In genomic region chr9:22718653-22719052, GRCh38 we compare ENCODE assay signal across 28 cellular contexts.
DNase-seq lines count a peak whose midpoint lies in the region; ATAC-seq, FAIRE-seq and TF ChIP-seq lines count a peak whose summit lies in the region.
"Had no signal": no experiment of that assay in that cellular context is flagged by ENCODE, and none has a peak within 500 bp of the region (broad histone marks: within the 10 kb centered on the region; RNA-seq: fewer than 3 reads in every experiment).

No MANE protein-coding gene starts in this region.

- H3K27me3 ChIP-seq in RWPE2 (ENCODE audit: insufficient read depth, poor library complexity, severe bottlenecking), result peaks cover 3% of the 10 kb centered on the region
- H3K27me3 ChIP-seq in smooth muscle cell (ENCODE audit: low read depth), result no peaks in the 10 kb centered on the region
- no peaks in the 10 kb centered on the region for H3K27me3 ChIP-seq in gastrocnemius medialis
- H3K27me3 ChIP-seq: breast epithelium, SJCRH30, spleen had no signal

- H3K4me1 Mint-ChIP-seq in activated CD8-positive, alpha-beta T cell treated with anti-CD3 and anti-CD28 coated beads for 36 hours (ENCODE audit: low read depth), result no peaks in the 10 kb centered on the region
- H3K4me1 Mint-ChIP-seq in activated CD8-positive, alpha-beta T cell treated with anti-CD3 and anti-CD28 coated beads, Interleukin-2, amount 10 ng/mL, durations not matched to agents 7 days and 5 days (ENCODE audit: low read depth), result no peaks in the 10 kb centered on the region
- H3K4me1 Mint-ChIP-seq: activated CD4-positive, alpha-beta T cell treated with anti-CD3 and anti-CD28 coated beads for 36 hours; memory B cell; stimulated activated effector memory CD8-positive, alpha-beta T cell treated with anti-CD3 and anti-CD28 coated beads, Interleukin-12 subunit alpha, Interleukin-12 subunit beta, amount 100 ng/mL, for 72 hours had no signal

- no peaks in the 10 kb centered on the region for H3K27me3 Mint-ChIP-seq in activated CD8-positive, alpha-beta T cell treated with anti-CD3 and anti-CD28 coated beads for 36 hours
- H3K27me3 Mint-ChIP-seq in activated CD8-positive, alpha-beta T cell treated with anti-CD3 and anti-CD28 coated beads, Interleukin-2, amount 10 ng/mL, durations not matched to agents 7 days and 5 days (ENCODE audit: low read depth), result no peaks in the 10 kb centered on the region
- H3K27me3 Mint-ChIP-seq: activated CD4-positive, alpha-beta T cell treated with anti-CD3 and anti-CD28 coated beads for 36 hours; activated T-cell treated with anti-CD3 and anti-CD28 coated beads, Interleukin-2, amount 50 U/mL, for 24 hours; memory B cell had no signal

- H3K27ac ChIP-seq in RWPE2 (ENCODE audit: poor library complexity, severe bottlenecking) (no peak overlapping the region), smooth muscle cell (ENCODE audit: low read depth) (no peak overlapping the region), gastrocnemius medialis (no peak overlapping the region)
- H3K27ac ChIP-seq: A549, breast epithelium, coronary artery, SJCRH30, spleen had no signal

- H4K20me1 ChIP-seq in smooth muscle cell (ENCODE audit: low read depth), result no peaks in the 10 kb centered on the region

- DNase-seq in activated CD8-positive, alpha-beta T cell treated with anti-CD3 and anti-CD28 coated beads for 36 hours, result no peak
- no peak for DNase-seq in activated CD8-positive, alpha-beta T cell treated with anti-CD3 and anti-CD28 coated beads, Interleukin-2, amount 10 ng/mL, durations not matched to agents 7 days and 5 days
- no peak for DNase-seq in RWPE2 (ENCODE audit: low spot score)
- DNase-seq in frontal cortex (ENCODE audit: low spot score in 2 of 2), result no peak
- DNase-seq in smooth muscle cell (lab: John Stamatoyannopoulos, UW; ENCODE audit: unreplicated experiment), result no peak
- no peak for DNase-seq in gastrocnemius medialis
- DNase-seq: activated CD4-positive, alpha-beta T cell treated with anti-CD3 and anti-CD28 coated beads for 36 hours; activated T-cell treated with anti-CD3 and anti-CD28 coated beads, Interleukin-2, amount 50 U/mL, for 24 hours; DND-41; IMR-90; NCI-H1105; NCI-H2029 treated with DMSO at 0.1 percent for 48 hours; nucleus accumbens; retina; SJCRH30; spleen; stimulated activated CD4-positive, alpha-beta T cell treated with anti-CD3 and anti-CD28 coated beads, Interleukin-2, amount 100 ng/mL, for 48 hours had no signal

- H2AFZ ChIP-seq in smooth muscle cell (ENCODE audit: low read depth), result no peak overlapping the region

- peak; percentile 48 for FAIRE-seq in frontal cortex (lab: Jason Lieb, UNC)
- FAIRE-seq: A549, GM12891, GM19239, urothelium cell line had no signal

- TF ChIP-seq CTCF in activated CD8-positive, alpha-beta T cell treated with anti-CD3 and anti-CD28 coated beads for 36 hours (IDR thresholded peaks at IDR 0.05), result peak; percentile 15
- TF ChIP-seq CTCF in RWPE2 (IDR thresholded peaks at IDR 0.05; ENCODE audit: poor library complexity, severe bottlenecking) (peak; percentile 41), smooth muscle cell (IDR thresholded peaks at IDR 0.05; ENCODE audit: borderline replicate concordance, insufficient read depth, poor library complexity, severe bottlenecking) (peak; percentile 50), gastrocnemius medialis (IDR thresholded peaks at IDR 0.05 in 4 of 5, conservative IDR thresholded peaks at IDR 0.05 in 1 of 5) (no peak)

- no peaks in the 10 kb centered on the region for H3K36me3 ChIP-seq in RWPE2 (ENCODE audit: low read depth)
- no peaks in the 10 kb centered on the region for H3K36me3 ChIP-seq in smooth muscle cell (ENCODE audit: low read depth)
- no peaks in the 10 kb centered on the region for H3K36me3 ChIP-seq in gastrocnemius medialis
- H3K36me3 ChIP-seq: breast epithelium, SJCRH30, spleen had no signal

- H3F3A ChIP-seq in smooth muscle cell (ENCODE audit: low read depth), result no peaks in the 10 kb centered on the region

- H3K9me3 ChIP-seq in RWPE2 (ENCODE audit: severe bottlenecking) (no peaks in the 10 kb centered on the region), smooth muscle cell (replicated peaks; ENCODE audit: low read depth) (no peaks in the 10 kb centered on the region), gastrocnemius medialis (peaks cover 0 to 3% (median 0%) of the 10 kb centered on the region in 3 donors)
- H3K9me3 ChIP-seq: A549, breast epithelium, SJCRH30 had no signal

- CTCF ChIA-PET in activated CD8-positive, alpha-beta T cell treated with anti-CD3 and anti-CD28 coated beads for 36 hours (lab: Charles Lee), result no interaction called here
- CTCF ChIA-PET in activated CD8-positive, alpha-beta T cell treated with anti-CD3 and anti-CD28 coated beads, Interleukin-2, amount 10 ng/mL, durations not matched to agents 7 days and 5 days (lab: Charles Lee), result no interaction called here

- no peak overlapping the region for H3K4me2 ChIP-seq in smooth muscle cell
- H3K4me2 ChIP-seq: A549 had no signal

- intact Hi-C loops in activated CD8-positive, alpha-beta T cell treated with anti-CD3 and anti-CD28 coated beads for 36 hours (cut with micrococcal nuclease), result no loop called here
- intact Hi-C loops in gastrocnemius medialis (cut with DNase I; ENCODE audit: low total_unique reads), result no loop called here

- POLR2A ChIA-PET in activated CD8-positive, alpha-beta T cell treated with anti-CD3 and anti-CD28 coated beads for 36 hours (lab: Charles Lee), result no interaction called here
- POLR2A ChIA-PET in activated CD8-positive, alpha-beta T cell treated with anti-CD3 and anti-CD28 coated beads, Interleukin-2, amount 10 ng/mL, durations not matched to agents 7 days and 5 days (lab: Charles Lee), result no interaction called here

- 51% methylated on average over 1 of the region's 1 CpG for WGBS in smooth muscle cell (ENCODE audit: low lambda C conversion rate)

- H3K36me3 Mint-ChIP-seq in activated CD8-positive, alpha-beta T cell treated with anti-CD3 and anti-CD28 coated beads for 36 hours (ENCODE audit: low read depth), result no peaks in the 10 kb centered on the region
- no peaks in the 10 kb centered on the region for H3K36me3 Mint-ChIP-seq in activated CD8-positive, alpha-beta T cell treated with anti-CD3 and anti-CD28 coated beads, Interleukin-2, amount 10 ng/mL, durations not matched to agents 7 days and 5 days (ENCODE audit: low read depth)
- H3K36me3 Mint-ChIP-seq: memory B cell; stimulated activated effector memory CD8-positive, alpha-beta T cell treated with anti-CD3 and anti-CD28 coated beads, Interleukin-12 subunit alpha, Interleukin-12 subunit beta, amount 100 ng/mL, for 72 hours had no signal

- no peak for TF ChIP-seq POLR2A in gastrocnemius medialis (IDR thresholded peaks at IDR 0.05)

- H3K9me3 Mint-ChIP-seq in activated CD8-positive, alpha-beta T cell treated with anti-CD3 and anti-CD28 coated beads for 36 hours, result peaks cover 4% of the 10 kb centered on the region
- H3K9me3 Mint-ChIP-seq in activated CD8-positive, alpha-beta T cell treated with anti-CD3 and anti-CD28 coated beads, Interleukin-2, amount 10 ng/mL, durations not matched to agents 7 days and 5 days (ENCODE audit: insufficient read depth), result no peaks in the 10 kb centered on the region

- no peak overlapping the region for H3K4me3 Mint-ChIP-seq in activated CD8-positive, alpha-beta T cell treated with anti-CD3 and anti-CD28 coated beads for 36 hours
- H3K4me3 Mint-ChIP-seq in activated CD8-positive, alpha-beta T cell treated with anti-CD3 and anti-CD28 coated beads, Interleukin-2, amount 10 ng/mL, durations not matched to agents 7 days and 5 days, result no peak overlapping the region
- H3K4me3 Mint-ChIP-seq: activated CD4-positive, alpha-beta T cell treated with anti-CD3 and anti-CD28 coated beads for 36 hours; activated T-cell treated with anti-CD3 and anti-CD28 coated beads, Interleukin-2, amount 50 U/mL, for 24 hours; memory B cell; stimulated activated effector memory CD8-positive, alpha-beta T cell treated with anti-CD3 and anti-CD28 coated beads, Interleukin-12 subunit alpha, Interleukin-12 subunit beta, amount 100 ng/mL, for 72 hours had no signal

- H3K4me3 ChIP-seq in RWPE2 (ENCODE audit: severe bottlenecking) (no peak overlapping the region), smooth muscle cell (no peak overlapping the region), gastrocnemius medialis (no peak overlapping the region)
- H3K4me3 ChIP-seq: A549, breast epithelium, coronary artery, SJCRH30, spleen had no signal

- no peak overlapping the region for H3K27ac Mint-ChIP-seq in activated CD8-positive, alpha-beta T cell treated with anti-CD3 and anti-CD28 coated beads for 36 hours
- H3K27ac Mint-ChIP-seq in activated CD8-positive, alpha-beta T cell treated with anti-CD3 and anti-CD28 coated beads, Interleukin-2, amount 10 ng/mL, durations not matched to agents 7 days and 5 days, result no peak overlapping the region
- H3K27ac Mint-ChIP-seq: activated CD4-positive, alpha-beta T cell treated with anti-CD3 and anti-CD28 coated beads for 36 hours; activated T-cell treated with anti-CD3 and anti-CD28 coated beads, Interleukin-2, amount 50 U/mL, for 24 hours; memory B cell; stimulated activated effector memory CD8-positive, alpha-beta T cell treated with anti-CD3 and anti-CD28 coated beads, Interleukin-12 subunit alpha, Interleukin-12 subunit beta, amount 100 ng/mL, for 72 hours had no signal

- no peak overlapping the region for H3K9ac ChIP-seq in smooth muscle cell (ENCODE audit: low read depth)

- no peak for ATAC-seq in activated CD8-positive, alpha-beta T cell treated with anti-CD3 and anti-CD28 coated beads for 36 hours
- ATAC-seq in activated CD8-positive, alpha-beta T cell treated with anti-CD3 and anti-CD28 coated beads, Interleukin-2, amount 10 ng/mL, durations not matched to agents 7 days and 5 days, result no peak
- ATAC-seq in RWPE2 (ENCODE audit: low read depth) (no peak), gastrocnemius medialis (no peak), GM18517 (IDR thresholded peaks at IDR 0.05; ENCODE audit: unreplicated experiment) (no peak), GM21447 (IDR thresholded peaks at IDR 0.05; ENCODE audit: unreplicated experiment) (no peak)
- ATAC-seq: A549; activated CD4-positive, alpha-beta T cell treated with anti-CD3 and anti-CD28 coated beads for 36 hours; Panc1; stimulated activated effector memory CD8-positive, alpha-beta T cell treated with anti-CD3 and anti-CD28 coated beads, Interleukin-12 subunit alpha, Interleukin-12 subunit beta, amount 100 ng/mL, for 72 hours had no signal

- H3K79me2 ChIP-seq in smooth muscle cell (ENCODE audit: low read depth), result no peaks in the 10 kb centered on the region

- H3K4me1 ChIP-seq in RWPE2 (ENCODE audit: insufficient read depth, poor library complexity, severe bottlenecking) (no peaks in the 10 kb centered on the region), smooth muscle cell (ENCODE audit: low read depth) (no peaks in the 10 kb centered on the region), gastrocnemius medialis (no peaks in the 10 kb centered on the region)
- H3K4me1 ChIP-seq: A549, breast epithelium, SJCRH30, spleen had no signal

- in situ Hi-C loops in gastrocnemius medialis (cut with MboI; ENCODE audit: low sequenced_read_pairs in 4 of 4), result no loop called here

Comparison
In these comparisons a context has a peak if more than half of its experiments do, and no peak if none do; other contexts are left out.
1. CTCF ChIP-seq: peak in activated CD8-positive, alpha-beta T cell treated with anti-CD3 and anti-CD28 coated beads for 36 hours (single experiment), RWPE2 (single experiment) and smooth muscle cell (single experiment); none in gastrocnemius medialis (0 of 5).